1 cellular context compared by ENCODE assay signal in genomic region chr6:47203266-47203967, GRCh38.
TF ChIP-seq lines count a peak whose summit lies in the region.

No MANE protein-coding gene starts in this region.

TF ChIP-seq in WTC11, 78 proteins besides CTCF, POLR2A, EP300 and RAD21 (continued from another document):
- TF ChIP-seq SMAD3 (CRISPR knock-in tag; IDR thresholded peaks at IDR 0.05; ENCODE audit: borderline replicate concordance) = no peak
